In genomic region chr5:175873090-175873454, GRCh38 we compare ENCODE assay signal across 9 cellular contexts. TPM values are rescaled to one million over a fixed set of nuclear protein-coding genes. Genes with fewer than 3 reads are reported as not detected.
DNase-seq lines count a peak whose midpoint lies in the region; ATAC-seq, FAIRE-seq and TF ChIP-seq lines count a peak whose summit lies in the region.
"Had no signal": no experiment of that assay in that cellular context is flagged by ENCODE, and none has a peak within 500 bp of the region (broad histone marks: within the 10 kb centered on the region; RNA-seq: fewer than 3 reads in every experiment).

No MANE protein-coding gene starts in this region.

- H3K36me3 Mint-ChIP-seq in activated T-helper 17 cell treated with anti-CD3 and anti-CD28 coated beads, Interleukin-2, amount 50 U/mL, for 72 hours (ENCODE audit: low read depth): peaks cover 5% of the 10 kb centered on the region
- peaks cover 15 to 30% of the 10 kb centered on the region in 2 donors for H3K36me3 Mint-ChIP-seq in naive B cell
- H3K36me3 Mint-ChIP-seq in CD8-positive, alpha-beta T cell: no peaks in the 10 kb centered on the region

- no peaks in the 10 kb centered on the region for H3K36me3 ChIP-seq in DOHH2 (ENCODE audit: control insufficient read depth, low read length)
- H3K36me3 ChIP-seq in CD8-positive, alpha-beta T cell (ENCODE audit: insufficient read depth, low read length): no peaks in the 10 kb centered on the region

- intact Hi-C loops in CD8-positive, alpha-beta T cell (cut with DNase I, micrococcal nuclease): no loop called here

- peaks cover 18% of the 10 kb centered on the region for H3K4me1 Mint-ChIP-seq in activated T-helper 17 cell treated with anti-CD3 and anti-CD28 coated beads, Interleukin-2, amount 50 U/mL, for 72 hours
- peaks cover 5 to 15% (median 13%) of the 10 kb centered on the region in 3 donors for H3K4me1 Mint-ChIP-seq in naive B cell
- H3K4me1 Mint-ChIP-seq in CD8-positive, alpha-beta T cell (ENCODE audit: low read depth): peaks cover 15% of the 10 kb centered on the region

- no peaks in the 10 kb centered on the region for H3K9me2 ChIP-seq in DOHH2 (replicated peaks; ENCODE audit: control insufficient read depth, low read length)

- peaks cover 8% of the 10 kb centered on the region; the same call in 1 of the 2 replicates for H3K27me3 ChIP-seq in DOHH2 (ENCODE audit: control insufficient read depth, low read length)
- H3K27me3 ChIP-seq in CD8-positive, alpha-beta T cell (ENCODE audit: insufficient read depth, low read length): peaks cover 20% of the 10 kb centered on the region

- FAIRE-seq in HTR-8/SVneo (lab: Jason Lieb, UNC): peak; percentile 42

- no peaks in the 10 kb centered on the region for H3K4me1 ChIP-seq in DOHH2 (ENCODE audit: control insufficient read depth, low read length)
- peaks cover 11% of the 10 kb centered on the region for H3K4me1 ChIP-seq in CD8-positive, alpha-beta T cell (ENCODE audit: insufficient read depth, low read length)

- CTCF ChIA-PET in CD8-positive, alpha-beta T cell (lab: Charles Lee): no interaction called here

- H4K20me1 ChIP-seq in DOHH2 (ENCODE audit: control insufficient read depth, insufficient read depth, low read depth, low read length): no peaks in the 10 kb centered on the region

- peaks cover 34% of the 10 kb centered on the region for H3K27me3 Mint-ChIP-seq in activated T-helper 17 cell treated with anti-CD3 and anti-CD28 coated beads, Interleukin-2, amount 50 U/mL, for 72 hours
- peaks cover 56 to 86% (median 78%) of the 10 kb centered on the region in 3 donors for H3K27me3 Mint-ChIP-seq in naive B cell
- H3K27me3 Mint-ChIP-seq in CD8-positive, alpha-beta T cell (ENCODE audit: low read depth): peaks cover 49% of the 10 kb centered on the region

- H3K4me2 ChIP-seq in DOHH2 (ENCODE audit: low read length): no peak overlapping the region

- no peaks in the 10 kb centered on the region for H3K9me3 ChIP-seq in DOHH2 (ENCODE audit: control insufficient read depth, insufficient read depth, low read length)
- no peaks in the 10 kb centered on the region for H3K9me3 ChIP-seq in CD8-positive, alpha-beta T cell (ENCODE audit: low read length)

- TF ChIP-seq CTCF in DOHH2 (IDR thresholded peaks at IDR 0.05; ENCODE audit: low read depth, low read length, poor library complexity, severe bottlenecking): peak; percentile 17
- TF ChIP-seq CTCF in CD8-positive, alpha-beta T cell (IDR thresholded peaks at IDR 0.05): no peak

- DNase-seq in HTR-8/SVneo (ENCODE audit: insufficient read length, low spot score): no peak
- DNase-seq in naive B cell: no peak
- DNase-seq in CD8-positive, alpha-beta T cell: no peak
- DNase-seq in GF-D8 (lab: John Stamatoyannopoulos, UW): no peak

- H3K27ac Mint-ChIP-seq in activated T-helper 17 cell treated with anti-CD3 and anti-CD28 coated beads, Interleukin-2, amount 50 U/mL, for 72 hours: no peak overlapping the region
- H3K27ac Mint-ChIP-seq in naive B cell: peak overlapping the region in 1 of 6 donors; percentile 94
- no peak overlapping the region for H3K27ac Mint-ChIP-seq in CD8-positive, alpha-beta T cell

- peak overlapping the region; percentile 33 for H3K4me3 Mint-ChIP-seq in activated T-helper 17 cell treated with anti-CD3 and anti-CD28 coated beads, Interleukin-2, amount 50 U/mL, for 72 hours
- peak overlapping the region in 5 of 8 donors; percentile 29 to 76 (median 49) for H3K4me3 Mint-ChIP-seq in naive B cell
- no peak overlapping the region for H3K4me3 Mint-ChIP-seq in CD8-positive, alpha-beta T cell

- no peaks in the 10 kb centered on the region for H3K79me2 ChIP-seq in DOHH2 (ENCODE audit: control insufficient read depth, low read length)

- H3K9me3 Mint-ChIP-seq in activated T-helper 17 cell treated with anti-CD3 and anti-CD28 coated beads, Interleukin-2, amount 50 U/mL, for 72 hours: no peaks in the 10 kb centered on the region
- peaks cover 0 to 16% (median 10%) of the 10 kb centered on the region in 7 donors for H3K9me3 Mint-ChIP-seq in naive B cell
- H3K9me3 Mint-ChIP-seq in CD8-positive, alpha-beta T cell: no peaks in the 10 kb centered on the region

- no peak overlapping the region for H3K27ac ChIP-seq in DOHH2 (ENCODE audit: low read depth, low read length)
- no peak overlapping the region for H3K27ac ChIP-seq in CD8-positive, alpha-beta T cell (ENCODE audit: low read depth, low read length)
- H3K27ac ChIP-seq: SK-N-MC had no signal

- H3K4me3 ChIP-seq in DOHH2 (ENCODE audit: low read length): no peak overlapping the region
- H3K4me3 ChIP-seq in CD8-positive, alpha-beta T cell (ENCODE audit: low read depth, low read length): no peak overlapping the region
- H3K4me3 ChIP-seq: SK-N-MC had no signal

- H3F3A ChIP-seq in DOHH2 (ENCODE audit: control insufficient read depth, insufficient read depth): no peaks in the 10 kb centered on the region

- POLR2A ChIA-PET in CD8-positive, alpha-beta T cell (lab: Charles Lee): no interaction called here

- ATAC-seq in activated T-helper 17 cell treated with anti-CD3 and anti-CD28 coated beads, Interleukin-2, amount 50 U/mL, for 72 hours (replicated peaks): no peak
- ATAC-seq in naive B cell (ENCODE audit: low read depth in 2 of 2) (no peak), HG03108 (IDR thresholded peaks at IDR 0.05; ENCODE audit: unreplicated experiment) (no peak)
- ATAC-seq in CD8-positive, alpha-beta T cell: no peak

RNA-seq across cellular contexts. Expression of gene CPLX2, which starts 1.7 kb away (rescaled TPM):
- not detected for total RNA-seq in activated T-helper 17 cell treated with anti-CD3 and anti-CD28 coated beads, Interleukin-2, amount 50 U/mL, for 72 hours
- polyA plus RNA-seq in naive B cell (ENCODE audit: low read depth in 6 of 6): not detected
- total RNA-seq in CD8-positive, alpha-beta T cell: not detected
- total RNA-seq: pulmonary artery endothelial cell had no signal
